Comparison of ENCODE assay signal across 18 cellular contexts in genomic region chr4:186650401-186651180, GRCh38.
"Had no signal": no experiment of that assay in that cellular context is flagged by ENCODE, and none has a peak within 500 bp of the region (broad histone marks: within the 10 kb centered on the region; RNA-seq: fewer than 3 reads in every experiment).

No MANE protein-coding gene starts in this region.

- H3K27me3 ChIP-seq: ascending aorta, cardiac muscle cell, colonic mucosa, esophagus squamous epithelium, right atrium auricular region, tibial artery had no signal

- H3K4me1 ChIP-seq: colonic mucosa, lower lobe of right lung had no signal

- H3K4me1 Mint-ChIP-seq: activated T-helper 17 cell treated with anti-CD3 and anti-CD28 coated beads, Interleukin-2, amount 50 U/mL, for 72 hours; immature natural killer cell had no signal

- H3K4me3 ChIP-seq: cardiac muscle cell, colonic mucosa, skin epidermis had no signal

- H3K36me3 Mint-ChIP-seq: immature natural killer cell had no signal

- H3K4me3 Mint-ChIP-seq: activated naive CD4-positive, alpha-beta T cell treated with anti-CD3 and anti-CD28 coated beads for 36 hours; activated T-helper 17 cell treated with anti-CD3 and anti-CD28 coated beads, Interleukin-2, amount 50 U/mL, for 72 hours; immature natural killer cell had no signal

- H3K27ac ChIP-seq: cardiac muscle cell, colonic mucosa, lower lobe of right lung, skin epidermis had no signal

- DNase-seq: activated CD4-positive, alpha-beta T cell treated with anti-CD3 and anti-CD28 coated beads for 1 hour; activated CD4-positive, alpha-beta T cell treated with anti-CD3 and anti-CD28 coated beads, Interleukin-2, amount 50 U/mL, for 48 hours; activated naive CD4-positive, alpha-beta T cell treated with anti-CD3 and anti-CD28 coated beads for 36 hours; colonic mucosa; esophagus squamous epithelium; heart left ventricle; immature natural killer cell; lower lobe of right lung; stimulated activated CD4-positive, alpha-beta T cell treated with anti-CD3 and anti-CD28 coated beads, Interleukin-4, amount 100 ng/mL, for 24 hours; stimulated activated naive CD4-positive, alpha-beta T cell; tibial artery had no signal

- H3K9me3 ChIP-seq: ascending aorta, colonic mucosa, esophagus squamous epithelium, heart left ventricle, lower lobe of right lung, right atrium auricular region, tibial artery had no signal

- ATAC-seq: activated T-helper 17 cell treated with anti-CD3 and anti-CD28 coated beads, Interleukin-2, amount 50 U/mL, for 72 hours had no signal

- FAIRE-seq: endothelial cell of umbilical vein, urothelium cell line had no signal

- H3K9me3 Mint-ChIP-seq: activated T-helper 17 cell treated with anti-CD3 and anti-CD28 coated beads, Interleukin-2, amount 50 U/mL, for 72 hours had no signal

- H3K36me3 ChIP-seq: ascending aorta, cardiac muscle cell, colonic mucosa, esophagus squamous epithelium, lower lobe of right lung, right atrium auricular region, tibial artery had no signal

- H3K27ac Mint-ChIP-seq: activated naive CD4-positive, alpha-beta T cell treated with anti-CD3 and anti-CD28 coated beads for 36 hours; activated T-helper 17 cell treated with anti-CD3 and anti-CD28 coated beads, Interleukin-2, amount 50 U/mL, for 72 hours; immature natural killer cell had no signal
